In the genomic region with DNA sequence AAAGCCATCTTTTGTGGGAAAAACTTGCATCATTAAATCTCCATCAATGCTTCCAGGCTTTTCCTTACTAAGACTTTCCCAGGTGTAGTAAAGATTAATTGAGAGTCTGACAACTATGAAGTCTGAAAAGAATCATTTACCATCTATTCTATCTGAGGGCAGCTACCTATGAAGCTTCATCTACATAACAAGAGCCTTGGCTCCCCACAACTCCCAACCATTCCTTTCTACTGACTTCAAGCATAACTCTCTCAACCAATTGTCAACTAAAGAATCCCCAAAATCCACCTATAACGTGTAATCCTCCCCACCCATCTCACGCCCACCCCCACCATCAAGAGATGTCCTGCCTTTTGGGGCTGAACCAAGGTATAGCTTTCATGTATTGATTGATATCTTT, we compare ENCODE assay signal across 14 cellular contexts.
DNase-seq lines count a peak whose midpoint lies in the region; ATAC-seq lines count a peak whose summit lies in the region.
"Had no signal": no experiment of that assay in that cellular context is flagged by ENCODE, and none has a peak within 500 bp of the region (broad histone marks: within the 10 kb centered on the region; RNA-seq: fewer than 3 reads in every experiment).

No MANE protein-coding gene starts in this region.

- WGBS in HUES64: 56% methylated on average over 2 of the region's 2 CpGs
- WGBS in mesendoderm (ENCODE audit: extremely low coverage, insufficient coverage, low lambda C conversion rate): no CpG with 5 or more reads among the region's 2 CpGs

- H3K79me2 ChIP-seq in mesendoderm (ENCODE audit: control insufficient read depth, insufficient read depth, low read length): no peaks in the 10 kb centered on the region

- H3K4me3 ChIP-seq in HUES64 (ENCODE audit: low read length) (no peak overlapping the region), mesendoderm (ENCODE audit: low read length) (no peak overlapping the region)
- H3K4me3 ChIP-seq: HAP-1, K562 had no signal

- H3K18ac ChIP-seq in mesendoderm (ENCODE audit: low read length): no peak overlapping the region

- H3K36me3 ChIP-seq in HUES64 (ENCODE audit: insufficient read depth, low read length) (no peaks in the 10 kb centered on the region), mesendoderm (ENCODE audit: control insufficient read depth, insufficient read depth, low read length) (no peaks in the 10 kb centered on the region)
- H3K36me3 ChIP-seq: HAP-1 had no signal

- no peak overlapping the region for H3K9ac ChIP-seq in HUES64 (ENCODE audit: low read depth, low read length)
- no peak overlapping the region for H3K9ac ChIP-seq in mesendoderm (ENCODE audit: low read length)

- no peak overlapping the region for H4K5ac ChIP-seq in mesendoderm (ENCODE audit: low read length)

- no peaks in the 10 kb centered on the region for H3K79me1 ChIP-seq in mesendoderm (ENCODE audit: low read length)

- H3K4me2 ChIP-seq in mesendoderm (ENCODE audit: low read length): no peak overlapping the region

- no peak for ATAC-seq in HG03442 (IDR thresholded peaks at IDR 0.05; ENCODE audit: unreplicated experiment)
- ATAC-seq: K562 had no signal

- no peak overlapping the region for H2AK5ac ChIP-seq in mesendoderm (ENCODE audit: low read length)

- H3K23ac ChIP-seq in mesendoderm (ENCODE audit: low read length): no peak overlapping the region

- no peak overlapping the region for H4K8ac ChIP-seq in mesendoderm (ENCODE audit: low read depth, low read length)

- H3K56ac ChIP-seq in mesendoderm (ENCODE audit: low read length): no peak overlapping the region

- no peaks in the 10 kb centered on the region for H3K9me3 ChIP-seq in HUES64 (ENCODE audit: insufficient read depth, low read depth, low read length)
- H3K9me3 ChIP-seq: Caco-2, HAP-1 had no signal

- H2BK15ac ChIP-seq in mesendoderm (replicated peaks; ENCODE audit: low read depth): no peak overlapping the region

- H3K4me1 ChIP-seq in HUES64 (ENCODE audit: insufficient read depth, low read length) (peaks cover 33% of the 10 kb centered on the region), mesendoderm (ENCODE audit: control insufficient read depth, low read depth, low read length) (no peaks in the 10 kb centered on the region)
- H3K4me1 ChIP-seq: Caco-2, HAP-1 had no signal

- no peaks in the 10 kb centered on the region for H3K27me3 ChIP-seq in HUES64 (ENCODE audit: insufficient read depth, low read length)
- no peaks in the 10 kb centered on the region for H3K27me3 ChIP-seq in mesendoderm (ENCODE audit: insufficient read depth, low read length, poor library complexity)

- no peak overlapping the region for H2BK120ac ChIP-seq in mesendoderm (ENCODE audit: low read depth, low read length)

- H3K27ac ChIP-seq in HUES64 (ENCODE audit: low read depth, low read length) (peak overlapping the region; percentile 4; the same call in 1 of the 2 replicates), mesendoderm (ENCODE audit: low read depth, low read length) (no peak overlapping the region)
- H3K27ac ChIP-seq: C4-2B had no signal

- H2BK5ac ChIP-seq in mesendoderm (ENCODE audit: low read length): no peak overlapping the region

- no peak overlapping the region for H3K4ac ChIP-seq in mesendoderm (ENCODE audit: low read depth, low read length)

- DNase-seq in iPS DF 4.7 (ENCODE audit: extremely low read depth, low spot score) (peak; percentile 7), mesendoderm (peak; percentile 10), dermis blood vessel endothelial cell (no peak), ecto neural progenitor cell (ENCODE audit: low spot score) (no peak)
- DNase-seq: AML-193; Caco-2; CD4-positive, alpha-beta T cell; GOT3; IMR-90 had no signal

Comparison
In these comparisons a context has a peak if more than half of its experiments do, and no peak if none do; other contexts are left out.
1. DNase-seq: peak in iPS DF 4.7 (single experiment) and mesendoderm (single experiment); none in dermis blood vessel endothelial cell (single experiment) and ecto neural progenitor cell (single experiment).